4 cellular contexts compared by ENCODE assay signal in genomic region chr19:54239491-54240371, GRCh38. TPM values are rescaled to one million over a fixed set of nuclear protein-coding genes. Genes with fewer than 3 reads are reported as not detected.
"Had no signal": no experiment of that assay in that cellular context is flagged by ENCODE, and none has a peak within 500 bp of the region (broad histone marks: within the 10 kb centered on the region; RNA-seq: fewer than 3 reads in every experiment).

No MANE protein-coding gene starts in this region.

RNA-seq across cellular contexts. Expression of gene LILRA6, which starts 2.9 kb away (rescaled TPM):
- total RNA-seq: activated naive CD8-positive, alpha-beta T cell treated with anti-CD3 and anti-CD28 coated beads for 36 hours; endothelial cell of umbilical vein had no signal
- polyA plus RNA-seq: endothelial cell of umbilical vein, keratinocyte had no signal

RNA-seq across cellular contexts. Expression of gene LILRB3, which starts 16.9 kb away (rescaled TPM):
- total RNA-seq: activated naive CD8-positive, alpha-beta T cell treated with anti-CD3 and anti-CD28 coated beads for 36 hours; endothelial cell of umbilical vein; frontal cortex had no signal
- polyA plus RNA-seq: endothelial cell of umbilical vein, keratinocyte had no signal

RNA-seq across cellular contexts. Expression of gene LILRB5, which starts 17.3 kb away (rescaled TPM):
- total RNA-seq: activated naive CD8-positive, alpha-beta T cell treated with anti-CD3 and anti-CD28 coated beads for 36 hours; endothelial cell of umbilical vein had no signal
- polyA plus RNA-seq: endothelial cell of umbilical vein, keratinocyte had no signal

RNA-seq across cellular contexts. Expression of gene LILRB2, which starts 41.2 kb away (rescaled TPM):
- total RNA-seq: activated naive CD8-positive, alpha-beta T cell treated with anti-CD3 and anti-CD28 coated beads for 36 hours; endothelial cell of umbilical vein; frontal cortex had no signal
- polyA plus RNA-seq: endothelial cell of umbilical vein, keratinocyte had no signal
